Comparison of ENCODE assay signal across 20 cellular contexts in genomic region chr18:56913970-56914369, GRCh38.
"Had no signal": no experiment of that assay in that cellular context is flagged by ENCODE, and none has a peak within 500 bp of the region (broad histone marks: within the 10 kb centered on the region; RNA-seq: fewer than 3 reads in every experiment).

No MANE protein-coding gene starts in this region.

- H3K27ac ChIP-seq: tibial nerve, vagina had no signal

- DNase-seq: activated CD4-positive, alpha-beta T cell treated with anti-CD3 and anti-CD28 coated beads, Interleukin-2, amount 10 ng/mL, durations not matched to agents 24 days and 14 days; activated CD8-positive, alpha-beta T cell treated with anti-CD3 and anti-CD28 coated beads for 36 hours; activated naive CD4-positive, alpha-beta T cell treated with Interleukin-2 at 50 U/mL for 16 hours; activated naive CD8-positive, alpha-beta T cell treated with anti-CD3 and anti-CD28 coated beads, Interleukin-2, amount 10 ng/mL, durations not matched to agents 7 days and 5 days; activated T-cell treated with anti-CD3 and anti-CD28 coated beads, Interleukin-2, amount 50 U/mL, for 24 hours; amygdala; caudate nucleus; dorsolateral prefrontal cortex; hypothalamus; islet precursor cell; left colon; stimulated activated CD4-positive, alpha-beta T cell treated with anti-CD3 and anti-CD28 coated beads, Interleukin-2, amount 100 ng/mL, for 24 hours; stimulated activated naive CD4-positive, alpha-beta T cell treated with Interleukin-2 at 50 U/mL for 16 hours; T-helper 9 cell had no signal

- H3K4me3 ChIP-seq: dorsolateral prefrontal cortex, lung, tibial nerve, vagina had no signal

- H3K4me1 ChIP-seq: vagina had no signal

- H3K27me3 ChIP-seq: dorsolateral prefrontal cortex, tibial nerve, vagina had no signal

- FAIRE-seq: colon, endometrium, frontal cortex had no signal

- H3K36me3 ChIP-seq: tibial nerve, vagina had no signal
